ENCODE assay signal across 8 cellular contexts in genomic region chr17:37607637-37608368, GRCh38. TPM values are rescaled to one million over a fixed set of nuclear protein-coding genes. Genes with fewer than 3 reads are reported as not detected.
DNase-seq lines count a peak whose midpoint lies in the region; ATAC-seq, FAIRE-seq and TF ChIP-seq lines count a peak whose summit lies in the region.

No MANE protein-coding gene starts in this region.

- POLR2A ChIA-PET in endothelial cell of umbilical vein (lab: Charles Lee): interaction anchor here (1.4 kb wide), 1 partner anchor 10 kb away, joined by 5 read pairs; no protein-coding TSS in a partner anchor

- TF ChIP-seq POLR2A in endothelial cell of umbilical vein (IDR thresholded peaks at IDR 0.05; ENCODE audit: low read depth, low read length): no peak

- H3K9me1 ChIP-seq in endothelial cell of umbilical vein (replicated peaks; ENCODE audit: control insufficient read depth, extremely low read depth, insufficient read depth, low read length): no peaks in the 10 kb centered on the region

- H3K27me3 ChIP-seq in endothelial cell of umbilical vein (ENCODE audit: control insufficient read depth in 2 of 2, insufficient read depth in 2 of 2, low read length in 2 of 2): no peaks in the 10 kb centered on the region

- peak overlapping the region; percentile 69 for H3K27ac ChIP-seq in endothelial cell of umbilical vein (ENCODE audit: insufficient read depth, low read depth, low read length)

- intact Hi-C loops in endothelial cell of umbilical vein (cut with micrococcal nuclease): loop anchor here (2.0 to 5.0 kb wide), 2 partner anchors 41 to 121 kb away; partner anchors contain the start of gene DUSP14
- intact Hi-C loops in posterior vena cava (cut with DNase I): no loop called here

- no peak overlapping the region for H2AFZ ChIP-seq in endothelial cell of umbilical vein (ENCODE audit: low read depth, low read length)

- BruUV-seq in endothelial cell of umbilical vein (replicated peaks; lab: Mats Ljungman, UMichigan): no TSS peak

- H3K9me3 ChIP-seq in endothelial cell of umbilical vein (replicated peaks; ENCODE audit: control insufficient read depth, insufficient read depth, low read length): no peaks in the 10 kb centered on the region

- DNase-seq in T-helper 2 cell (peak in 3 of 5 experiments; percentile 13 to 72 (median 66)), endothelial cell of umbilical vein (ENCODE audit: low read depth, low spot score) (no peak), posterior vena cava (ENCODE audit: low spot score) (peak; percentile 66), RKO (ENCODE audit: low spot score) (no peak), GM03348 (ENCODE audit: low spot score) (no peak), NCI-H1048 (lab: John Stamatoyannopoulos, UW) (no peak)

- FAIRE-seq in endothelial cell of umbilical vein (lab: Jason Lieb, UNC): no peak

- no peaks in the 10 kb centered on the region for H4K20me1 ChIP-seq in endothelial cell of umbilical vein (replicated peaks; ENCODE audit: control insufficient read depth, extremely low read depth, insufficient read depth, low read length)

- peak overlapping the region; percentile 96 for H3K9ac ChIP-seq in endothelial cell of umbilical vein (replicated peaks; ENCODE audit: extremely low read depth, insufficient read depth, low read length)

- CTCF ChIA-PET in endothelial cell of umbilical vein (lab: Charles Lee): interaction anchor here (2.2 to 3.1 kb wide), 3 partner anchors 13 to 163 kb away, joined by 9 to 16 read pairs (median 16); no protein-coding TSS in a partner anchor

- no peak for TF ChIP-seq CTCF in endothelial cell of umbilical vein (IDR thresholded peaks at IDR 0.05; ENCODE audit: extremely low read depth in 1 of 2, insufficient read depth in 1 of 2, low read depth in 1 of 2, low read length in 2 of 2)

- ATAC-seq in GM18498 (IDR thresholded peaks at IDR 0.05; ENCODE audit: unreplicated experiment) (peak; percentile 32), GM21515 (IDR thresholded peaks at IDR 0.05; ENCODE audit: unreplicated experiment) (no peak)

- dilution Hi-C loops in endothelial cell of umbilical vein (cut with MboI; ENCODE audit: extremely low pct_ligation_motif_present, low sequenced_read_pairs): no loop called here

- peaks cover 30% of the 10 kb centered on the region for H3K4me1 ChIP-seq in endothelial cell of umbilical vein (ENCODE audit: control insufficient read depth, extremely low read depth, insufficient read depth, low read length)

- H3K4me3 ChIP-seq in endothelial cell of umbilical vein (replicated peaks in 1 of 3; ENCODE audit: insufficient read depth in 1 of 3, low read depth in 1 of 3, low read length in 3 of 3): peak overlapping the region; percentile 79 to 97 (median 97)

- peaks cover 2% of the 10 kb centered on the region in 2 experiments for H3K36me3 ChIP-seq in endothelial cell of umbilical vein (ENCODE audit: control insufficient read depth in 2 of 2, extremely low read depth in 1 of 2, insufficient read depth in 2 of 2, low read length in 2 of 2)

- H3K79me2 ChIP-seq in endothelial cell of umbilical vein (ENCODE audit: control insufficient read depth, insufficient read depth, low read length): peaks cover 51% of the 10 kb centered on the region

- peak overlapping the region; percentile 98 for H3K4me2 ChIP-seq in endothelial cell of umbilical vein (ENCODE audit: insufficient read depth, low read length)

TF ChIP-seq in endothelial cell of umbilical vein, 7 proteins besides CTCF, POLR2A, EP300 and RAD21:
- TF ChIP-seq FOS (IDR thresholded peaks at IDR 0.05; ENCODE audit: borderline replicate concordance, insufficient read depth, low read length): no peak
- TF ChIP-seq EZH2 (IDR thresholded peaks at IDR 0.05; ENCODE audit: borderline replicate concordance, low read depth, low read length, severe bottlenecking): no peak
TF ChIP-seq in endothelial cell of umbilical vein: peak in this region for 0.

RNA-seq across cellular contexts. Expression of gene SYNRG, which starts 1.4 kb away (rescaled TPM):
- total RNA-seq in endothelial cell of umbilical vein (42.2 and 43.3 TPM in 2 replicates), posterior vena cava (10 to 100 TPM; 20.7 to 24.3 TPM)
- polyA plus RNA-seq in endothelial cell of umbilical vein: 12.6 and 15.3 TPM in 2 replicates
- 12.9 and 14.8 TPM in 2 replicates for polyA plus RNA-seq in endothelial cell of umbilical vein (2011; cell fraction: cytosol; rRNA removed)
- 37.6 and 42.0 TPM in 2 replicates for polyA plus RNA-seq in endothelial cell of umbilical vein (2011; cell fraction: nucleus; rRNA removed)
- 25.4 and 30.1 TPM in 2 replicates for polyA plus RNA-seq in endothelial cell of umbilical vein (2012)
- polyA minus RNA-seq in endothelial cell of umbilical vein: 56.7 and 57.5 TPM in 2 replicates
- polyA minus RNA-seq in endothelial cell of umbilical vein (2011; cell fraction: cytosol; rRNA and poly(A)+ RNA removed): 10.3 TPM
- 39.0 and 61.9 TPM in 2 replicates for polyA minus RNA-seq in endothelial cell of umbilical vein (2011; cell fraction: nucleus; rRNA and poly(A)+ RNA removed)

RNA-seq across cellular contexts. Expression of gene DDX52, which starts 35.4 kb away (rescaled TPM):
- total RNA-seq in endothelial cell of umbilical vein (48.4 and 58.4 TPM in 2 replicates), posterior vena cava (10 to 100 TPM; 16.8 to 20.7 TPM)
- polyA plus RNA-seq in endothelial cell of umbilical vein: 10.8 and 12.5 TPM in 2 replicates
- polyA plus RNA-seq in endothelial cell of umbilical vein (2011; cell fraction: cytosol; rRNA removed): 15.3 and 16.2 TPM in 2 replicates
- polyA plus RNA-seq in endothelial cell of umbilical vein (2011; cell fraction: nucleus; rRNA removed): 52.7 and 59.5 TPM in 2 replicates
- 27.9 and 35.6 TPM in 2 replicates for polyA plus RNA-seq in endothelial cell of umbilical vein (2012)
- 27.6 and 31.2 TPM in 2 replicates for polyA minus RNA-seq in endothelial cell of umbilical vein
- 8.8 TPM for polyA minus RNA-seq in endothelial cell of umbilical vein (2011; cell fraction: cytosol; rRNA and poly(A)+ RNA removed)
- 54.5 and 81.2 TPM in 2 replicates for polyA minus RNA-seq in endothelial cell of umbilical vein (2011; cell fraction: nucleus; rRNA and poly(A)+ RNA removed)

Comparison
In these comparisons a context has a peak if more than half of its experiments do, and no peak if none do; other contexts are left out.
1. DNase-seq: peak in T-helper 2 cell (3 of 5) and posterior vena cava (single experiment); none in endothelial cell of umbilical vein (single experiment), RKO (single experiment), GM03348 (single experiment) and NCI-H1048 (single experiment).